13 cellular contexts compared by ENCODE assay signal in the genomic region with DNA sequence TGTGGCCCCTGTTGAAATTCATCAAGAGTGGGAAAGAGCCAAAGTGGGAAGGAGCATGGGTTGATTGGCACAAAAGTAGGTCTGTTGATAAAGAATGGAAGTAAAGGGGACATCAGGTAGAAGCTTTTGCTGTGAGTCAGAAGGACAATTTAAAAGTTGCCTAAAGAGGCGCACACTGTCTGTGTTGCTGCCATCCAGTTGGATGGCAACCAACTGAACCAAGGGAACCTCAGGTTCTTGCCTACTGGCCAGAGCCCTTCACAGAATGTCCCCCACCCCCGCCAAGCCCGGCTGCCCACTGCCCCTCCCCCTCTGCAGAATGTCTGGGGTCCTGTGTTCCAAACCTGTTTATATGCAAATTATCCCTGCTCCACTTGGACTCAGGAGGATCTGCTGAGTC. TPM values are rescaled to one million over a fixed set of nuclear protein-coding genes. Genes with fewer than 3 reads are reported as not detected.
"Had no signal": no experiment of that assay in that cellular context is flagged by ENCODE, and none has a peak within 500 bp of the region (broad histone marks: within the 10 kb centered on the region; RNA-seq: fewer than 3 reads in every experiment).

NUTM2G (plus strand) TSS at position 301 of the 400 bp plus-strand sequence. CDS start 182 bp downstream, outside the sequence.

RNA-seq across cellular contexts. Expression of gene NUTM2G, which starts in this region (rescaled TPM):
- total RNA-seq: activated B cell treated with CpG ODN at 0.5 μM for 24 hours; activated CD4-positive, alpha-beta memory T cell treated with anti-CD3 and anti-CD28 coated beads for 36 hours; activated CD4-positive, alpha-beta memory T cell treated with anti-CD3 and anti-CD28 coated beads, Interleukin-2, amount 10 ng/mL, durations not matched to agents 7 days and 5 days; activated CD4-positive, alpha-beta T cell treated with anti-CD3 and anti-CD28 coated beads for 36 hours; activated CD4-positive, alpha-beta T cell treated with anti-CD3 and anti-CD28 coated beads, Interleukin-2, amount 10 ng/mL, durations not matched to agents 7 days and 5 days; activated CD8-positive, alpha-beta memory T cell treated with anti-CD3 and anti-CD28 coated beads for 36 hours; activated CD8-positive, alpha-beta memory T cell treated with anti-CD3 and anti-CD28 coated beads, Interleukin-2, amount 10 ng/mL, durations not matched to agents 7 days and 5 days; activated CD8-positive, alpha-beta T cell treated with anti-CD3 and anti-CD28 coated beads for 36 hours; activated CD8-positive, alpha-beta T cell treated with anti-CD3 and anti-CD28 coated beads, Interleukin-2, amount 10 ng/mL, durations not matched to agents 7 days and 5 days; T-cell; T-helper 1 cell treated with Interleukin-12 subunit alpha and Interleukin-12 subunit beta and Interleukin-4 antibody, amounts not matched to agents 30 ng/mL and 1 ng/mL, for 36 hours; T-helper 17 cell; T-helper 2 cell treated with Interferon-gamma antibody and Interleukin-4, amounts not matched to agents 100 ng/mL and 5 ng/mL, for 36 hours had no signal
